ENCODE assay signal across 26 cellular contexts in genomic region chr2:21468609-21469008, GRCh38.
"Had no signal": no experiment of that assay in that cellular context is flagged by ENCODE, and none has a peak within 500 bp of the region (broad histone marks: within the 10 kb centered on the region; RNA-seq: fewer than 3 reads in every experiment).

No MANE protein-coding gene starts in this region.

- H3K36me3 ChIP-seq: brain microvascular endothelial cell, cardiac muscle cell had no signal

- ATAC-seq: activated T-cell treated with anti-CD3 and anti-CD28 coated beads, Interleukin-2, amount 50 U/mL, for 4 hours; Panc1 had no signal

- H3K27ac Mint-ChIP-seq: activated B cell treated with CpG ODN at 0.5 μM for 24 hours; activated CD4-positive, alpha-beta memory T cell treated with anti-CD3 and anti-CD28 coated beads for 36 hours; activated CD4-positive, alpha-beta T cell treated with anti-CD3 and anti-CD28 coated beads, Interleukin-2, amount 10 ng/mL, durations not matched to agents 7 days and 5 days; activated naive CD8-positive, alpha-beta T cell; IgD-negative memory B cell; T-helper 1 cell treated with Interleukin-12 subunit alpha and Interleukin-12 subunit beta and Interleukin-4 antibody, amounts not matched to agents 30 μg/mL and 1 μg/mL, for 36 hours had no signal

- H3K27me3 Mint-ChIP-seq: activated B cell treated with CpG ODN at 0.5 μM for 24 hours; activated CD4-positive, alpha-beta memory T cell treated with anti-CD3 and anti-CD28 coated beads for 36 hours; activated CD4-positive, alpha-beta T cell treated with anti-CD3 and anti-CD28 coated beads, Interleukin-2, amount 10 ng/mL, durations not matched to agents 7 days and 5 days; activated naive CD8-positive, alpha-beta T cell; IgD-negative memory B cell had no signal

- H3K4me3 ChIP-seq: cardiac muscle cell had no signal

- H3K4me3 Mint-ChIP-seq: activated B cell treated with CpG ODN at 0.5 μM for 24 hours; activated CD4-positive, alpha-beta memory T cell treated with anti-CD3 and anti-CD28 coated beads for 36 hours; activated CD4-positive, alpha-beta T cell treated with anti-CD3 and anti-CD28 coated beads, Interleukin-2, amount 10 ng/mL, durations not matched to agents 7 days and 5 days; activated naive CD8-positive, alpha-beta T cell; activated T-cell treated with anti-CD3 and anti-CD28 coated beads, Interleukin-2, amount 50 U/mL, for 4 hours; IgD-negative memory B cell; T-helper 1 cell treated with Interleukin-12 subunit alpha and Interleukin-12 subunit beta and Interleukin-4 antibody, amounts not matched to agents 30 μg/mL and 1 μg/mL, for 36 hours had no signal

- H3K27ac ChIP-seq: brain microvascular endothelial cell, cardiac muscle cell had no signal

- H3K36me3 Mint-ChIP-seq: activated CD4-positive, alpha-beta memory T cell treated with anti-CD3 and anti-CD28 coated beads for 36 hours; activated naive CD8-positive, alpha-beta T cell; IgD-negative memory B cell had no signal

- H3K4me1 Mint-ChIP-seq: activated B cell treated with CpG ODN at 0.5 μM for 24 hours; activated CD4-positive, alpha-beta T cell treated with anti-CD3 and anti-CD28 coated beads, Interleukin-2, amount 10 ng/mL, durations not matched to agents 7 days and 5 days; IgD-negative memory B cell had no signal

- H3K9me3 Mint-ChIP-seq: activated CD4-positive, alpha-beta T cell treated with anti-CD3 and anti-CD28 coated beads, Interleukin-2, amount 10 ng/mL, durations not matched to agents 7 days and 5 days; activated T-cell treated with anti-CD3 and anti-CD28 coated beads, Interleukin-2, amount 50 U/mL, for 4 hours; T-helper 1 cell treated with Interleukin-12 subunit alpha and Interleukin-12 subunit beta and Interleukin-4 antibody, amounts not matched to agents 30 μg/mL and 1 μg/mL, for 36 hours had no signal

- H3K27me3 ChIP-seq: brain microvascular endothelial cell, cardiac muscle cell had no signal

- DNase-seq: activated B cell treated with CpG ODN at 0.5 μM for 24 hours; activated CD4-positive, alpha-beta memory T cell treated with anti-CD3 and anti-CD28 coated beads for 36 hours; activated CD4-positive, alpha-beta T cell treated with anti-CD3 and anti-CD28 coated beads, Interleukin-2, amount 10 ng/mL, durations not matched to agents 7 days and 5 days; activated CD8-positive, alpha-beta memory T cell treated with anti-CD3 and anti-CD28 coated beads for 24 hours; activated effector memory CD4-positive, alpha-beta T cell treated with anti-CD3 and anti-CD28 coated beads, Interleukin-2, amount 50 U/mL, for 16 hours; activated naive CD4-positive, alpha-beta T cell treated with Interleukin-2 at 50 U/mL for 16 hours; activated T-cell treated with anti-CD3 and anti-CD28 coated beads, Interleukin-2, amount 50 U/mL, for 4 hours; amygdala; brain microvascular endothelial cell; KG1; MV-4-11; NCI-H1105; NCI-H1436 treated with DMSO at 0.1 percent for 48 hours; NCI-H187; NCI-H2081; NCI-H510A treated with DMSO at 0.1 percent for 48 hours; NCI-H774; NK-92 treated with Interleukin-12 subunit alpha and Interleukin-12 subunit beta, amount 100 ng/mL, for 24 hours; OCI-M1; Right ventricle myocardium superior; RPMI8226 had no signal
